9 cellular contexts compared by ENCODE assay signal in the genomic region with DNA sequence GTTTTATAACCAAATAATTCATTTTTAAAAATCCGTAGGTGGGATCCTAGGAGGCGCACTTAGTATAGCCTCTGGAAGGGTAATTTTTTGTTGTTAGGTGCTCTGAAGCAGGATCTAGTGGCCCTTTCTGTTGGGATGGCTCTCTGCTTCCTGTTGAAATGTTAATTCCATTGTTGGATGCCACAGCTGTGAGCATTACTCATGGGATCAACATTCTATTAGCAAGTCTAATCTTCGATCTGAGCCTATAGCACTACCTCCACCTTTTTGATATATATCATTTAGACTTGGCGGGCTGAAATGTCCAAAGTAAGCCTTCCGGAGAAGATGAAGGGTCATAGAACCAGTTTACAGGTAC. TPM values are rescaled to one million over a fixed set of nuclear protein-coding genes. Genes with fewer than 3 reads are reported as not detected.
DNase-seq lines count a peak whose midpoint lies in the region; ATAC-seq and TF ChIP-seq lines count a peak whose summit lies in the region.
"Had no signal": no experiment of that assay in that cellular context is flagged by ENCODE, and none has a peak within 500 bp of the region (broad histone marks: within the 10 kb centered on the region; RNA-seq: fewer than 3 reads in every experiment).

No MANE protein-coding gene starts in this region.

- no peaks in the 10 kb centered on the region for H3K9me3 Mint-ChIP-seq in type B pancreatic cell

- TF ChIP-seq CTCF in cardiac muscle cell (IDR thresholded peaks at IDR 0.05; ENCODE audit: low read depth, low read length) (no peak), type B pancreatic cell (conservative IDR thresholded peaks at IDR 0.05) (no peak)

- no peaks in the 10 kb centered on the region for H3K27me3 ChIP-seq in cardiac muscle cell
- peaks cover 14% of the 10 kb centered on the region for H3K27me3 ChIP-seq in adipocyte (replicated peaks; ENCODE audit: control insufficient read depth, insufficient read depth, low read length)

- ATAC-seq in left cardiac atrium (no peak), GM19455 (IDR thresholded peaks at IDR 0.05; ENCODE audit: unreplicated experiment) (no peak), GM19467 (IDR thresholded peaks at IDR 0.05; ENCODE audit: unreplicated experiment) (no peak)

- H3K4me3 ChIP-seq in cardiac muscle cell (peak overlapping the region; percentile 95), adipocyte (ENCODE audit: low read length) (peak overlapping the region; percentile 80)

- H3K9me3 ChIP-seq in cardiac muscle cell (ENCODE audit: low read depth) (no peaks in the 10 kb centered on the region), adipocyte (ENCODE audit: control insufficient read depth, low read length) (no peaks in the 10 kb centered on the region)

- H3K9ac ChIP-seq in adipocyte (ENCODE audit: low read length), result no peak overlapping the region

- H3K27ac ChIP-seq in cardiac muscle cell, result peak overlapping the region; percentile 85

- H3K4me1 Mint-ChIP-seq in type B pancreatic cell (ENCODE audit: unreplicated experiment), result peaks cover 27% of the 10 kb centered on the region

- peaks cover 18% of the 10 kb centered on the region for H3K4me1 ChIP-seq in cardiac muscle cell (ENCODE audit: low read depth)
- peaks cover 14% of the 10 kb centered on the region for H3K4me1 ChIP-seq in adipocyte (ENCODE audit: control insufficient read depth, insufficient read depth, low read length)

- H3K36me3 ChIP-seq in cardiac muscle cell, result no peaks in the 10 kb centered on the region
- no peaks in the 10 kb centered on the region for H3K36me3 ChIP-seq in adipocyte (ENCODE audit: control insufficient read depth, insufficient read depth, low read length, severe bottlenecking)

- H3K36me3 Mint-ChIP-seq in type B pancreatic cell, result peaks cover 21% of the 10 kb centered on the region

- H3K27ac Mint-ChIP-seq in type B pancreatic cell, result peak overlapping the region; percentile 95

- H3K27me3 Mint-ChIP-seq in type B pancreatic cell, result peaks cover 9% of the 10 kb centered on the region

- peak in 1 of 2 donors; percentile 10 for DNase-seq in cardiac muscle cell (ENCODE audit: low read depth in 1 of 2, low spot score in 1 of 2)
- DNase-seq in left cardiac atrium, result no peak
- no peak for DNase-seq in adipocyte (ENCODE audit: low read depth)
- peak; percentile 36 for DNase-seq in iris pigment epithelial cell (ENCODE audit: low read depth)
- DNase-seq in type B pancreatic cell (ENCODE audit: extremely low spot score, unreplicated experiment), result no peak
- DNase-seq in NCI-H1694 (lab: John Stamatoyannopoulos, UW), result no peak
- DNase-seq: DMS79 had no signal

- intact Hi-C loops in left cardiac atrium (cut with DNase I), result loop anchor here in 1 of 2 donors (5.0 to 10.0 kb wide), 3 partner anchors 52 to 127 kb away; no protein-coding TSS in a partner anchor

- peak overlapping the region; percentile 93 for H3K4me3 Mint-ChIP-seq in type B pancreatic cell

RNA-seq across cellular contexts. Expression of a gene that starts 1.3 kb away (rescaled TPM):
- total RNA-seq in cardiac muscle cell (49.6 and 56.7 TPM in 2 replicates), left cardiac atrium (10 to 100 TPM in 1 of 2 donors, 1 to 10 TPM in 1; 9.8 to 14.5 TPM), type B pancreatic cell (ENCODE audit: low replicate concordance) (47.3 and 52.1 TPM in 2 replicates)
- 57.1 and 66.0 TPM in 2 replicates for polyA plus RNA-seq in cardiac muscle cell
